Comparison of ENCODE assay signal across 20 cellular contexts in genomic region chr6:71211799-71212198, GRCh38.
"Had no signal": no experiment of that assay in that cellular context is flagged by ENCODE, and none has a peak within 500 bp of the region (broad histone marks: within the 10 kb centered on the region; RNA-seq: fewer than 3 reads in every experiment).

No MANE protein-coding gene starts in this region.

- H3K27me3 Mint-ChIP-seq: activated naive CD8-positive, alpha-beta T cell treated with anti-CD3 and anti-CD28 coated beads for 36 hours; dendritic cell treated with granulocyte-macrophage colony-stimulating factor and Interleukin-4, amounts not matched to agents 40 ng/mL and 50 ng/mL, for 4 days; stimulated activated naive CD8-positive, alpha-beta T cell treated with anti-CD3 and anti-CD28 coated beads, Interleukin-15, amount 100 ng/mL, for 72 hours had no signal

- H3K27me3 ChIP-seq: body of pancreas, left lung, ovary, right atrium auricular region, tibial artery had no signal

- DNase-seq: activated CD4-positive, alpha-beta T cell treated with anti-CD3 and anti-CD28 coated beads, Interleukin-2, amount 50 U/mL, for 4 hours; activated CD8-positive, alpha-beta memory T cell treated with anti-CD3 and anti-CD28 coated beads for 24 hours; activated CD8-positive, alpha-beta memory T cell treated with anti-CD3 and anti-CD28 coated beads, Interleukin-2, amount 50 U/mL, for 4 hours; activated naive CD4-positive, alpha-beta T cell treated with Interleukin-2 at 50 U/mL for 16 hours; activated naive CD8-positive, alpha-beta T cell treated with anti-CD3 and anti-CD28 coated beads for 36 hours; activated T-cell treated with anti-CD3 and anti-CD28 coated beads, Interleukin-2, amount 50 U/mL, for 24 hours; amygdala; body of pancreas; effector CD4-positive, alpha-beta T cell; erythroblast; left lung; natural killer cell; ovary; stimulated activated naive CD8-positive, alpha-beta T cell treated with anti-CD3 and anti-CD28 coated beads, Interleukin-15, amount 100 ng/mL, for 72 hours; T-helper 1 cell; tibial artery had no signal

- H3K36me3 Mint-ChIP-seq: activated naive CD8-positive, alpha-beta T cell treated with anti-CD3 and anti-CD28 coated beads for 36 hours; natural killer cell had no signal

- H3K4me1 ChIP-seq: body of pancreas, left lung, prostate gland, right atrium auricular region, tibial artery had no signal

- H3K4me3 Mint-ChIP-seq: activated naive CD8-positive, alpha-beta T cell treated with anti-CD3 and anti-CD28 coated beads for 36 hours; activated T-cell treated with anti-CD3 and anti-CD28 coated beads, Interleukin-2, amount 50 U/mL, for 24 hours; dendritic cell treated with granulocyte-macrophage colony-stimulating factor and Interleukin-4, amounts not matched to agents 40 ng/mL and 50 ng/mL, for 4 days; natural killer cell; stimulated activated naive CD8-positive, alpha-beta T cell treated with anti-CD3 and anti-CD28 coated beads, Interleukin-15, amount 100 ng/mL, for 72 hours had no signal

- H3K9me3 ChIP-seq: body of pancreas, left lung, ovary, prostate gland, right atrium auricular region, tibial artery had no signal

- H3K4me3 ChIP-seq: body of pancreas, left lung, lung, ovary, prostate gland, right atrium auricular region, tibial artery had no signal

- H3K27ac ChIP-seq: body of pancreas, left lung, ovary, prostate gland, right atrium auricular region, tibial artery had no signal

- H3K9me3 Mint-ChIP-seq: activated naive CD8-positive, alpha-beta T cell treated with anti-CD3 and anti-CD28 coated beads for 36 hours; activated T-cell treated with anti-CD3 and anti-CD28 coated beads, Interleukin-2, amount 50 U/mL, for 24 hours; dendritic cell treated with granulocyte-macrophage colony-stimulating factor and Interleukin-4, amounts not matched to agents 40 ng/mL and 50 ng/mL, for 4 days; natural killer cell; stimulated activated naive CD8-positive, alpha-beta T cell treated with anti-CD3 and anti-CD28 coated beads, Interleukin-15, amount 100 ng/mL, for 72 hours had no signal

- H3K27ac Mint-ChIP-seq: activated naive CD8-positive, alpha-beta T cell treated with anti-CD3 and anti-CD28 coated beads for 36 hours; activated T-cell treated with anti-CD3 and anti-CD28 coated beads, Interleukin-2, amount 50 U/mL, for 24 hours; dendritic cell treated with granulocyte-macrophage colony-stimulating factor and Interleukin-4, amounts not matched to agents 40 ng/mL and 50 ng/mL, for 4 days; natural killer cell; stimulated activated naive CD8-positive, alpha-beta T cell treated with anti-CD3 and anti-CD28 coated beads, Interleukin-15, amount 100 ng/mL, for 72 hours had no signal

- H3K36me3 ChIP-seq: left lung, ovary, prostate gland, right atrium auricular region, tibial artery had no signal

- H3K4me1 Mint-ChIP-seq: activated naive CD8-positive, alpha-beta T cell treated with anti-CD3 and anti-CD28 coated beads for 36 hours; natural killer cell; stimulated activated naive CD8-positive, alpha-beta T cell treated with anti-CD3 and anti-CD28 coated beads, Interleukin-15, amount 100 ng/mL, for 72 hours had no signal
